In the genomic region with DNA sequence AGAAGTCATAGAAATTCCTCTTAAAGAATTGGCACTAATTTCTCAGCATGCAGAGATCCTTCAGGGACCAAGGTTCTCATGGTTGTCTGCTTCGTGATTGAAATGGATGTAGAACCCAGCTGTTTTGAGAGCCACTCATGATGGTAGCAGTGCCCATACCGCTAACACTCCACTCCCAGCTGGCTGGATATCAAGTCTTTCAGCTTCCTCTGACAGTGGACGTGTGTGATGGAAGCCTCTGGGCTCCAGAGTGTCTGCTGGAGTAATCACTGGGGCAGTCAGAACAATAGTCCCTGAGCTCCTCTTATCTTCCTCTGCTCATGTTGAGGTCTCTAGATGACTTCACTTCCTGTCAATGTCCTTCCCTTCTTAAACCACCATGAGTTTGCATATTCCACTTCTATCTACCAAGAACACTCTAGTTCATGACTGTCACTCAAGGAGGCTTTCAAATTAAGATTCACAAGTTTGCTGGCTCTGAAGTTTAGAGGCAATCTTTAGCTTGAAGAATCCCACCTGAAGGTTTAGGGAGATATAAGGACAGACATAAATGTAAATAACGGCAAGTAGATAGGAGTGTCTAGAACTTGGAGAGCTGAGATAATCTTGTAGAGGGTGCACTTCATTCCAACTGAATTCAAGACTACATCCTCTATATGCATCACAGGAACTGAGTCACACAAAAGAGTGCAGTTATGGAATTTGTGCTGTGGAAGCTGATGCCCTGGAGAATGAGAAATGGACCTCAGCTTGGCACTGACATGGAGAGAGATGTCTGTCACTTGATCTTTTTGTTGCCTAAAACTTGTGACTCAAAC, we compare ENCODE assay signal across 8 cellular contexts.
A peak's percentile ranks its signal among the peaks of the same experiment; 100 is the strongest.
DNase-seq lines count a peak whose midpoint lies in the region; ATAC-seq, FAIRE-seq and TF ChIP-seq lines count a peak whose summit lies in the region.

No MANE protein-coding gene starts in this region.

- no peaks in the 10 kb centered on the region for H3K36me3 ChIP-seq in KOPT-K1 (ENCODE audit: insufficient read depth, low read length)

- FAIRE-seq in frontal cortex (lab: Jason Lieb, UNC): no peak

- H3K4me3 Mint-ChIP-seq in stimulated activated naive CD8-positive, alpha-beta T cell treated with anti-CD3 and anti-CD28 coated beads, Interleukin-15, Interleukin-2, amounts not matched to agents 100 ng/mL and 50 ng/mL, for 24 hours: peak overlapping the region; percentile 59
- no peak overlapping the region for H3K4me3 Mint-ChIP-seq in progenitor cell of endocrine pancreas (ENCODE audit: low read depth)

- H3K4me1 Mint-ChIP-seq in stimulated activated naive CD8-positive, alpha-beta T cell treated with anti-CD3 and anti-CD28 coated beads, Interleukin-15, Interleukin-2, amounts not matched to agents 100 ng/mL and 50 ng/mL, for 24 hours (ENCODE audit: low read depth): peaks cover 45% of the 10 kb centered on the region
- H3K4me1 Mint-ChIP-seq in progenitor cell of endocrine pancreas (ENCODE audit: low read depth): no peaks in the 10 kb centered on the region

- H3K27me3 Mint-ChIP-seq in stimulated activated naive CD8-positive, alpha-beta T cell treated with anti-CD3 and anti-CD28 coated beads, Interleukin-15, Interleukin-2, amounts not matched to agents 100 ng/mL and 50 ng/mL, for 24 hours: peaks cover 3% of the 10 kb centered on the region
- H3K27me3 Mint-ChIP-seq in progenitor cell of endocrine pancreas: no peaks in the 10 kb centered on the region

- peak overlapping the region; percentile 94 for H3K27ac Mint-ChIP-seq in stimulated activated naive CD8-positive, alpha-beta T cell treated with anti-CD3 and anti-CD28 coated beads, Interleukin-15, Interleukin-2, amounts not matched to agents 100 ng/mL and 50 ng/mL, for 24 hours
- no peak overlapping the region for H3K27ac Mint-ChIP-seq in progenitor cell of endocrine pancreas

- DNase-seq in amniotic epithelial cell (ENCODE audit: low read depth) (peak; percentile 26), DMS53 treated with DMSO at 0.1 percent for 48 hours (lab: John Stamatoyannopoulos, UW; ENCODE audit: unreplicated experiment) (no peak), frontal cortex (ENCODE audit: low spot score in 2 of 2) (no peak), progenitor cell of endocrine pancreas (ENCODE audit: low spot score, unreplicated experiment) (no peak)

- peaks cover 8% of the 10 kb centered on the region for H3K9me3 Mint-ChIP-seq in stimulated activated naive CD8-positive, alpha-beta T cell treated with anti-CD3 and anti-CD28 coated beads, Interleukin-15, Interleukin-2, amounts not matched to agents 100 ng/mL and 50 ng/mL, for 24 hours
- H3K9me3 Mint-ChIP-seq in progenitor cell of endocrine pancreas (ENCODE audit: low read depth): no peaks in the 10 kb centered on the region

- H3K36me3 Mint-ChIP-seq in stimulated activated naive CD8-positive, alpha-beta T cell treated with anti-CD3 and anti-CD28 coated beads, Interleukin-15, Interleukin-2, amounts not matched to agents 100 ng/mL and 50 ng/mL, for 24 hours (ENCODE audit: low read depth): peaks cover 4% of the 10 kb centered on the region
- H3K36me3 Mint-ChIP-seq in progenitor cell of endocrine pancreas (ENCODE audit: insufficient read depth): no peaks in the 10 kb centered on the region

- peak overlapping the region; percentile 36 for H3K27ac ChIP-seq in KOPT-K1 (ENCODE audit: low read depth, low read length, poor library complexity, severe bottlenecking)

- TF ChIP-seq CTCF in progenitor cell of endocrine pancreas (IDR thresholded peaks at IDR 0.05; ENCODE audit: unreplicated experiment): no peak

- ATAC-seq in GM18517 (IDR thresholded peaks at IDR 0.05; ENCODE audit: unreplicated experiment): peak; percentile 97
- peak; percentile 96 for ATAC-seq in GM21723 (IDR thresholded peaks at IDR 0.05; ENCODE audit: unreplicated experiment)

- peaks cover 5% of the 10 kb centered on the region for H3K9me3 ChIP-seq in KOPT-K1 (ENCODE audit: insufficient read depth, low read length, poor library complexity, severe bottlenecking)
